ENCODE assay signal across 11 cellular contexts in genomic region chr6:13617066-13617465, GRCh38. TPM values are rescaled to one million over a fixed set of nuclear protein-coding genes. Genes with fewer than 3 reads are reported as not detected.
DNase-seq lines count a peak whose midpoint lies in the region; ATAC-seq lines count a peak whose summit lies in the region.
"Had no signal": no experiment of that assay in that cellular context is flagged by ENCODE, and none has a peak within 500 bp of the region (broad histone marks: within the 10 kb centered on the region; RNA-seq: fewer than 3 reads in every experiment).

No MANE protein-coding gene starts in this region.

- DNase-seq in HAP-1 (ENCODE audit: low spot score in 2 of 2) (peak; percentile 33 to 34), EL (no peak)
- no peak for DNase-seq in activated T-helper 1 cell treated with anti-CD3 and anti-CD28 coated beads, Interleukin-12 subunit alpha, Interleukin-12 subunit beta, Interleukin-2, Interleukin-4 antibody, amounts not matched to agents 30 ng/mL and 10 ng/mL and 1 ng/mL, durations not matched to agents 14 hours and 24 hours and 36 hours (ENCODE audit: low spot score)
- DNase-seq in activated CD4-positive, CD25-positive, alpha-beta regulatory T cell (lab: John Stamatoyannopoulos, UW), result no peak
- DNase-seq: activated effector memory CD4-positive, alpha-beta T cell treated with anti-CD3 and anti-CD28 coated beads, Interleukin-2, amount 50 U/mL, for 16 hours; hippocampal formation; stimulated activated naive CD4-positive, alpha-beta T cell treated with Interleukin-2 at 50 U/mL for 16 hours had no signal

- H3K9ac ChIP-seq in BLaER1 treated with 17β-estradiol and CSF1 and Interleukin-3, amounts not matched to agents 10 nM and 100 nM, result peak overlapping the region in 9 of 11 experiments; percentile 89 to 99 (median 95); a peak in 14 of 22 replicates

- peaks cover 46% of the 10 kb centered on the region for H3K4me1 Mint-ChIP-seq in activated T-helper 1 cell treated with anti-CD3 and anti-CD28 coated beads, Interleukin-12 subunit alpha, Interleukin-12 subunit beta, Interleukin-2, Interleukin-4 antibody, amounts not matched to agents 30 ng/mL and 10 ng/mL and 1 ng/mL, durations not matched to agents 14 hours and 24 hours and 36 hours (ENCODE audit: low read depth)

- H3K4me1 ChIP-seq in BLaER1 treated with 17β-estradiol and CSF1 and Interleukin-3, amounts not matched to agents 10 nM and 100 nM, result peaks cover 31 to 43% (median 37%) of the 10 kb centered on the region in 10 experiments
- peaks cover 20% of the 10 kb centered on the region for H3K4me1 ChIP-seq in HAP-1
- H3K4me1 ChIP-seq in mesodermal cell (ENCODE audit: control insufficient read depth, insufficient read depth, low read length, poor library complexity, severe bottlenecking), result peaks cover 17% of the 10 kb centered on the region

- no peaks in the 10 kb centered on the region for H3K9me3 ChIP-seq in BLaER1 treated with 17β-estradiol and CSF1 and Interleukin-3, amounts not matched to agents 10 nM and 100 nM (replicated peaks in 1 of 11)
- no peaks in the 10 kb centered on the region for H3K9me3 ChIP-seq in HAP-1
- no peaks in the 10 kb centered on the region for H3K9me3 ChIP-seq in mesodermal cell (ENCODE audit: control insufficient read depth, low read length)

- WGBS in mesodermal cell (ENCODE audit: insufficient coverage in 2 of 2), 2 experiments, result 92 to 100% methylated on average over 1 to 2 of the region's 2 CpGs

- H3K4me2 ChIP-seq in BLaER1 treated with 17β-estradiol and CSF1 and Interleukin-3, amounts not matched to agents 10 nM and 100 nM, result peak overlapping the region; percentile 83 to 94 (median 88)

- H3K27me3 Mint-ChIP-seq in activated T-helper 1 cell treated with anti-CD3 and anti-CD28 coated beads, Interleukin-12 subunit alpha, Interleukin-12 subunit beta, Interleukin-2, Interleukin-4 antibody, amounts not matched to agents 30 ng/mL and 10 ng/mL and 1 ng/mL, durations not matched to agents 14 hours and 24 hours and 36 hours (ENCODE audit: insufficient read depth), result no peaks in the 10 kb centered on the region

- peaks cover 28% of the 10 kb centered on the region for H3K36me3 Mint-ChIP-seq in activated T-helper 1 cell treated with anti-CD3 and anti-CD28 coated beads, Interleukin-12 subunit alpha, Interleukin-12 subunit beta, Interleukin-2, Interleukin-4 antibody, amounts not matched to agents 30 ng/mL and 10 ng/mL and 1 ng/mL, durations not matched to agents 14 hours and 24 hours and 36 hours (ENCODE audit: low read depth)

- peak overlapping the region; percentile 70 to 96 (median 88); a peak in 16 of 20 replicates for H3K4me3 ChIP-seq in BLaER1 treated with 17β-estradiol and CSF1 and Interleukin-3, amounts not matched to agents 10 nM and 100 nM
- H3K4me3 ChIP-seq in HAP-1 (no peak overlapping the region), mesodermal cell (ENCODE audit: extremely low read depth, insufficient read depth, low read length, poor library complexity, severe bottlenecking) (peak overlapping the region; percentile 99)

- no peak for ATAC-seq in HG03045 (IDR thresholded peaks at IDR 0.05; ENCODE audit: unreplicated experiment)
- no peak for ATAC-seq in GM19452 (IDR thresholded peaks at IDR 0.05; ENCODE audit: unreplicated experiment)

- peaks cover 52 to 62% (median 58%) of the 10 kb centered on the region in 11 experiments for H3K36me3 ChIP-seq in BLaER1 treated with 17β-estradiol and CSF1 and Interleukin-3, amounts not matched to agents 10 nM and 100 nM
- H3K36me3 ChIP-seq in HAP-1 (replicated peaks) (peaks cover 59% of the 10 kb centered on the region), mesodermal cell (ENCODE audit: control insufficient read depth, insufficient read depth, low read length) (peaks cover 53% of the 10 kb centered on the region)

- no peak overlapping the region for H3K27ac ChIP-seq in BLaER1 treated with 17β-estradiol and CSF1 and Interleukin-3, amounts not matched to agents 10 nM and 100 nM
- no peak overlapping the region for H3K27ac ChIP-seq in mesodermal cell (ENCODE audit: low read depth, low read length, severe bottlenecking)

- H3K4me3 Mint-ChIP-seq in activated T-helper 1 cell treated with anti-CD3 and anti-CD28 coated beads, Interleukin-12 subunit alpha, Interleukin-12 subunit beta, Interleukin-2, Interleukin-4 antibody, amounts not matched to agents 30 ng/mL and 10 ng/mL and 1 ng/mL, durations not matched to agents 14 hours and 24 hours and 36 hours, result peak overlapping the region; percentile 99

- H3K27me3 ChIP-seq in BLaER1 treated with 17β-estradiol and CSF1 and Interleukin-3, amounts not matched to agents 10 nM and 100 nM, result no peaks in the 10 kb centered on the region
- H3K27me3 ChIP-seq in HAP-1 (ENCODE audit: low read depth), result no peaks in the 10 kb centered on the region

- H3K27ac Mint-ChIP-seq in activated T-helper 1 cell treated with anti-CD3 and anti-CD28 coated beads, Interleukin-12 subunit alpha, Interleukin-12 subunit beta, Interleukin-2, Interleukin-4 antibody, amounts not matched to agents 30 ng/mL and 10 ng/mL and 1 ng/mL, durations not matched to agents 14 hours and 24 hours and 36 hours, result peak overlapping the region; percentile 31

- intact Hi-C loops in activated T-helper 1 cell treated with anti-CD3 and anti-CD28 coated beads, Interleukin-12 subunit alpha, Interleukin-12 subunit beta, Interleukin-2, Interleukin-4 antibody, amounts not matched to agents 30 ng/mL and 10 ng/mL and 1 ng/mL, durations not matched to agents 14 hours and 24 hours and 36 hours (cut with micrococcal nuclease), result loop anchor here (10.0 kb wide), 1 partner anchor 448 kb away; no protein-coding TSS in a partner anchor

- H4K20me1 ChIP-seq in BLaER1 treated with 17β-estradiol and CSF1 and Interleukin-3, amounts not matched to agents 10 nM and 100 nM, result peaks cover 40 to 68% (median 55%) of the 10 kb centered on the region in 11 experiments; a peak in 20 of 22 replicates

- no peaks in the 10 kb centered on the region for H3K9me3 Mint-ChIP-seq in activated T-helper 1 cell treated with anti-CD3 and anti-CD28 coated beads, Interleukin-12 subunit alpha, Interleukin-12 subunit beta, Interleukin-2, Interleukin-4 antibody, amounts not matched to agents 30 ng/mL and 10 ng/mL and 1 ng/mL, durations not matched to agents 14 hours and 24 hours and 36 hours

- in situ Hi-C loops in HAP-1 (cut with MboI; ENCODE audit: low sequenced_read_pairs), result no loop called here

RNA-seq across cellular contexts. Expression of gene NOL7, which starts 1.9 kb away (rescaled TPM):
- 97.7 and 100 TPM in 2 replicates for total RNA-seq in activated T-helper 1 cell treated with anti-CD3 and anti-CD28 coated beads, Interleukin-12 subunit alpha, Interleukin-12 subunit beta, Interleukin-2, Interleukin-4 antibody, amounts not matched to agents 30 ng/mL and 10 ng/mL and 1 ng/mL, durations not matched to agents 14 hours and 24 hours and 36 hours
- polyA plus RNA-seq in mesodermal cell (2013, experiment 1 of 2), result 76.9 TPM
- polyA plus RNA-seq in mesodermal cell (2013, experiment 2 of 2), result 93.0 TPM

RNA-seq across cellular contexts. Expression of gene SIRT5, which starts 42.7 kb away (rescaled TPM):
- total RNA-seq in activated T-helper 1 cell treated with anti-CD3 and anti-CD28 coated beads, Interleukin-12 subunit alpha, Interleukin-12 subunit beta, Interleukin-2, Interleukin-4 antibody, amounts not matched to agents 30 ng/mL and 10 ng/mL and 1 ng/mL, durations not matched to agents 14 hours and 24 hours and 36 hours, result 8.4 and 10.1 TPM in 2 replicates
- polyA plus RNA-seq in mesodermal cell (2013, experiment 1 of 2), result 10.1 TPM
- polyA plus RNA-seq in mesodermal cell (2013, experiment 2 of 2), result 9.2 TPM

Comparison
In these comparisons a context has a peak if more than half of its experiments do, and no peak if none do; other contexts are left out.
1. DNase-seq: peak in HAP-1 (2 of 2); none in activated T-helper 1 cell treated with anti-CD3 and anti-CD28 coated beads, Interleukin-12 subunit alpha, Interleukin-12 subunit beta, Interleukin-2, Interleukin-4 antibody, amounts not matched to agents 30 ng/mL and 10 ng/mL and 1 ng/mL, durations not matched to agents 14 hours and 24 hours and 36 hours (single experiment), activated CD4-positive, CD25-positive, alpha-beta regulatory T cell (0 of 4) and EL (single experiment).